ENCODE assay signal across 8 cellular contexts in the genomic region with DNA sequence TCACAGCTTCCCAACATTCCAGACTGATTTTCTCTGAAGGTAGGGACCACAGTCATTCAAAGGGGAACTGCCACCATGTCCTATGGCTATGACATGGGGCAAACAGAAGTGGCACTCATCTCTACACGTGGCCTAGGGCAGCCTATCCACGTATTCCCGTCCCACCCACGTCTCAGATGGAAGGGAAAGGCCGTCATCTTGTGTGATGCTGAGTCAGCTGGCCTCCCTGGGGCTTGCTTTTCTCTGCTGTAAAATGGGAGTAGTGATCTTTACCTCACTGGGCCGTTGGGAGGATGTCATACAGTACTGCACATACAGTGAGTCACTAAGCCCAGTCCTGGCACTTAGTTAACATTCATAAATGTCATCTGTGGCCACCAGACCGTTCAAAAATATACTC.
DNase-seq lines count a peak whose midpoint lies in the region; ATAC-seq, FAIRE-seq and TF ChIP-seq lines count a peak whose summit lies in the region.

No MANE protein-coding gene starts in this region.

- TF ChIP-seq CTCF in activated CD8-positive, alpha-beta T cell treated with anti-CD3 and anti-CD28 coated beads for 36 hours (IDR thresholded peaks at IDR 0.05) = no peak
- no peak for TF ChIP-seq CTCF in coronary artery (IDR thresholded peaks at IDR 0.05)

- peaks cover 27% of the 10 kb centered on the region for H3K36me3 Mint-ChIP-seq in activated CD8-positive, alpha-beta T cell treated with anti-CD3 and anti-CD28 coated beads for 36 hours (ENCODE audit: low read depth)

- no peak overlapping the region for H3K4me3 ChIP-seq in coronary artery

- peaks cover 1% of the 10 kb centered on the region for H3K9me3 Mint-ChIP-seq in activated CD8-positive, alpha-beta T cell treated with anti-CD3 and anti-CD28 coated beads for 36 hours

- CTCF ChIA-PET in activated CD8-positive, alpha-beta T cell treated with anti-CD3 and anti-CD28 coated beads for 36 hours (lab: Charles Lee) = interaction anchor here (0.6 to 7.3 kb wide), 7 partner anchors 11 to 76 kb away, joined by 3 to 35 read pairs (median 7); a partner anchor contains a TSS

- intact Hi-C loops in activated CD8-positive, alpha-beta T cell treated with anti-CD3 and anti-CD28 coated beads for 36 hours (cut with micrococcal nuclease) = no loop called here

- H3K27ac ChIP-seq in coronary artery = peak overlapping the region in 1 of 2 donors; percentile 72

- no peaks in the 10 kb centered on the region for H3K27me3 Mint-ChIP-seq in activated CD8-positive, alpha-beta T cell treated with anti-CD3 and anti-CD28 coated beads for 36 hours

- ATAC-seq in GM21390 (IDR thresholded peaks at IDR 0.05; ENCODE audit: unreplicated experiment) (peak; percentile 39), HG03432 (IDR thresholded peaks at IDR 0.05; ENCODE audit: unreplicated experiment) (no peak)
- ATAC-seq in activated CD8-positive, alpha-beta T cell treated with anti-CD3 and anti-CD28 coated beads for 36 hours = peak; percentile 63

- POLR2A ChIA-PET in activated CD8-positive, alpha-beta T cell treated with anti-CD3 and anti-CD28 coated beads for 36 hours (lab: Charles Lee) = interaction anchor here (0.6 to 7.2 kb wide), 18 partner anchors 9 to 83 kb away, joined by 3 to 66 read pairs (median 4); a partner anchor contains a TSS

- peaks cover 83% of the 10 kb centered on the region for H3K4me1 Mint-ChIP-seq in activated CD8-positive, alpha-beta T cell treated with anti-CD3 and anti-CD28 coated beads for 36 hours (ENCODE audit: low read depth)

- no peak for FAIRE-seq in urothelium cell line (lab: Jason Lieb, UNC)

- DNase-seq in activated CD8-positive, alpha-beta T cell treated with anti-CD3 and anti-CD28 coated beads for 36 hours = peak; percentile 86
- DNase-seq in fibroblast of gingiva (ENCODE audit: low read depth) (peak; percentile 47), urothelium cell line (ENCODE audit: low spot score) (no peak), coronary artery (ENCODE audit: low spot score) (no peak), NCI-H1436 (lab: John Stamatoyannopoulos, UW) (no peak)
- peak; percentile 40 for DNase-seq in stimulated activated CD8-positive, alpha-beta memory T cell treated with anti-CD3 and anti-CD28 coated beads, Interleukin-4, amount 100 ng/mL, for 24 hours (ENCODE audit: low read depth)

- peak overlapping the region; percentile 65 for H3K4me3 Mint-ChIP-seq in activated CD8-positive, alpha-beta T cell treated with anti-CD3 and anti-CD28 coated beads for 36 hours

- H3K27ac Mint-ChIP-seq in activated CD8-positive, alpha-beta T cell treated with anti-CD3 and anti-CD28 coated beads for 36 hours = peak overlapping the region; percentile 100

Comparison
In these comparisons a context has a peak if more than half of its experiments do, and no peak if none do; other contexts are left out.
1. DNase-seq: peak in activated CD8-positive, alpha-beta T cell treated with anti-CD3 and anti-CD28 coated beads for 36 hours (single experiment), fibroblast of gingiva (single experiment) and stimulated activated CD8-positive, alpha-beta memory T cell treated with anti-CD3 and anti-CD28 coated beads, Interleukin-4, amount 100 ng/mL, for 24 hours (single experiment); none in urothelium cell line (single experiment), coronary artery (single experiment) and NCI-H1436 (single experiment).